1 cellular context compared by ENCODE assay signal in the genomic region with DNA sequence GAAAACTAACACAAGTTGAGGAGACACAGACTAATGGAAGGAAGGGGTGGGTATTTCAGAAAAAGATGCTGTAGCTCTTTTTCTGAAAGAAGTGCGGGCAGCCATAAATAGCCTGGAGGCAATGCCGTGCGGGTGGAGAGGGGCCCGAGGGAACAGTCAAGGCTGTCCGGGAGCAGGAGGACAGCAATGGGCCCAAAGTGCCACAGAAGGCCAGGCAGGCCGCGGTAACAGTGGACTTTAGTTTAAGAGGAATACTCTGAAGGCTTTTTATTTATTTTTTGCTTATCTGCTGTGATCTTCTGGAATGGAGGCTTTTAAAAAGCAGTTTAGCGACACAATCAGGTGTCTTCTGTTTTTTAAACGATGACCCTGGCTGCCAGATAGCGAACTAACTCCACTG.
A peak's percentile ranks its signal among the peaks of the same experiment; 100 is the strongest.
TF ChIP-seq lines count a peak whose summit lies in the region.

No MANE protein-coding gene starts in this region.

TF ChIP-seq in HepG2, 621 proteins besides CTCF, POLR2A, EP300 and RAD21 (continued from another document and continues in another):
- no peak for TF ChIP-seq TAF15 (IDR thresholded peaks at IDR 0.05; ENCODE audit: low read depth, low read length, poor library complexity, severe bottlenecking)
- TF ChIP-seq ELF1 (CRISPR knock-in tag; IDR thresholded peaks at IDR 0.05) = no peak
- no peak for TF ChIP-seq ZNF652 (CRISPR knock-in tag; IDR thresholded peaks at IDR 0.05; ENCODE audit: borderline replicate concordance, low read depth)
- TF ChIP-seq, protein P1, sequence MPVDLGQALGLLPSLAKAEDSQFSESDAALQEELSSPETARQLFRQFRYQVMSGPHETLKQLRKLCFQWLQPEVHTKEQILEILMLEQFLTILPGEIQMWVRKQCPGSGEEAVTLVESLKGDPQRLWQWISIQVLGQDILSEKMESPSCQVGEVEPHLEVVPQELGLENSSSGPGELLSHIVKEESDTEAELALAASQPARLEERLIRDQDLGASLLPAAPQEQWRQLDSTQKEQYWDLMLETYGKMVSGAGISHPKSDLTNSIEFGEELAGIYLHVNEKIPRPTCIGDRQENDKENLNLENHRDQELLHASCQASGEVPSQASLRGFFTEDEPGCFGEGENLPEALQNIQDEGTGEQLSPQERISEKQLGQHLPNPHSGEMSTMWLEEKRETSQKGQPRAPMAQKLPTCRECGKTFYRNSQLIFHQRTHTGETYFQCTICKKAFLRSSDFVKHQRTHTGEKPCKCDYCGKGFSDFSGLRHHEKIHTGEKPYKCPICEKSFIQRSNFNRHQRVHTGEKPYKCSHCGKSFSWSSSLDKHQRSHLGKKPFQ (CRISPR knock-in tag; IDR thresholded peaks at IDR 0.05; ENCODE audit: insufficient replicate concordance) = no peak
- no peak for TF ChIP-seq CBFB (CRISPR knock-in tag; IDR thresholded peaks at IDR 0.05)
- no peak for TF ChIP-seq RFX3 (CRISPR knock-in tag; IDR thresholded peaks at IDR 0.05)
- TF ChIP-seq HNRNPUL1 (IDR thresholded peaks at IDR 0.05; ENCODE audit: low read depth, low read length) = no peak
- no peak for TF ChIP-seq ZFP1 (CRISPR knock-in tag; IDR thresholded peaks at IDR 0.05)
- peak; percentile 22; the same call in 1 of the 2 replicates for TF ChIP-seq ZNF274 (CRISPR knock-in tag; IDR thresholded peaks at IDR 0.05)
- no peak for TF ChIP-seq SUZ12 (IDR thresholded peaks at IDR 0.05; ENCODE audit: low read depth, low read length)
- no peak for TF ChIP-seq JARID2 (CRISPR knock-in tag; IDR thresholded peaks at IDR 0.05; ENCODE audit: insufficient replicate concordance)
- TF ChIP-seq, protein P2, sequence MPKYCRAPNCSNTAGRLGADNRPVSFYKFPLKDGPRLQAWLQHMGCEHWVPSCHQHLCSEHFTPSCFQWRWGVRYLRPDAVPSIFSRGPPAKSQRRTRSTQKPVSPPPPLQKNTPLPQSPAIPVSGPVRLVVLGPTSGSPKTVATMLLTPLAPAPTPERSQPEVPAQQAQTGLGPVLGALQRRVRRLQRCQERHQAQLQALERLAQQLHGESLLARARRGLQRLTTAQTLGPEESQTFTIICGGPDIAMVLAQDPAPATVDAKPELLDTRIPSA (CRISPR knock-in tag; IDR thresholded peaks at IDR 0.05; ENCODE audit: borderline replicate concordance) = no peak
- TF ChIP-seq RXRA (CRISPR knock-in tag; IDR thresholded peaks at IDR 0.05) = no peak
- no peak for TF ChIP-seq SP5 (CRISPR knock-in tag; IDR thresholded peaks at IDR 0.05; ENCODE audit: borderline replicate concordance, low read depth)
- TF ChIP-seq SIX1 (CRISPR knock-in tag; IDR thresholded peaks at IDR 0.05; ENCODE audit: borderline replicate concordance) = no peak
- TF ChIP-seq, protein P3, sequence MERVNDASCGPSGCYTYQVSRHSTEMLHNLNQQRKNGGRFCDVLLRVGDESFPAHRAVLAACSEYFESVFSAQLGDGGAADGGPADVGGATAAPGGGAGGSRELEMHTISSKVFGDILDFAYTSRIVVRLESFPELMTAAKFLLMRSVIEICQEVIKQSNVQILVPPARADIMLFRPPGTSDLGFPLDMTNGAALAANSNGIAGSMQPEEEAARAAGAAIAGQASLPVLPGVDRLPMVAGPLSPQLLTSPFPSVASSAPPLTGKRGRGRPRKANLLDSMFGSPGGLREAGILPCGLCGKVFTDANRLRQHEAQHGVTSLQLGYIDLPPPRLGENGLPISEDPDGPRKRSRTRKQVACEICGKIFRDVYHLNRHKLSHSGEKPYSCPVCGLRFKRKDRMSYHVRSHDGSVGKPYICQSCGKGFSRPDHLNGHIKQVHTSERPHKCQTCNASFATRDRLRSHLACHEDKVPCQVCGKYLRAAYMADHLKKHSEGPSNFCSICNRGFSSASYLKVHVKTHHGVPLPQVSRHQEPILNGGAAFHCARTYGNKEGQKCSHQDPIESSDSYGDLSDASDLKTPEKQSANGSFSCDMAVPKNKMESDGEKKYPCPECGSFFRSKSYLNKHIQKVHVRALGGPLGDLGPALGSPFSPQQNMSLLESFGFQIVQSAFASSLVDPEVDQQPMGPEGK (CRISPR knock-in tag; IDR thresholded peaks at IDR 0.05) = no peak
- TF ChIP-seq, protein P4, sequence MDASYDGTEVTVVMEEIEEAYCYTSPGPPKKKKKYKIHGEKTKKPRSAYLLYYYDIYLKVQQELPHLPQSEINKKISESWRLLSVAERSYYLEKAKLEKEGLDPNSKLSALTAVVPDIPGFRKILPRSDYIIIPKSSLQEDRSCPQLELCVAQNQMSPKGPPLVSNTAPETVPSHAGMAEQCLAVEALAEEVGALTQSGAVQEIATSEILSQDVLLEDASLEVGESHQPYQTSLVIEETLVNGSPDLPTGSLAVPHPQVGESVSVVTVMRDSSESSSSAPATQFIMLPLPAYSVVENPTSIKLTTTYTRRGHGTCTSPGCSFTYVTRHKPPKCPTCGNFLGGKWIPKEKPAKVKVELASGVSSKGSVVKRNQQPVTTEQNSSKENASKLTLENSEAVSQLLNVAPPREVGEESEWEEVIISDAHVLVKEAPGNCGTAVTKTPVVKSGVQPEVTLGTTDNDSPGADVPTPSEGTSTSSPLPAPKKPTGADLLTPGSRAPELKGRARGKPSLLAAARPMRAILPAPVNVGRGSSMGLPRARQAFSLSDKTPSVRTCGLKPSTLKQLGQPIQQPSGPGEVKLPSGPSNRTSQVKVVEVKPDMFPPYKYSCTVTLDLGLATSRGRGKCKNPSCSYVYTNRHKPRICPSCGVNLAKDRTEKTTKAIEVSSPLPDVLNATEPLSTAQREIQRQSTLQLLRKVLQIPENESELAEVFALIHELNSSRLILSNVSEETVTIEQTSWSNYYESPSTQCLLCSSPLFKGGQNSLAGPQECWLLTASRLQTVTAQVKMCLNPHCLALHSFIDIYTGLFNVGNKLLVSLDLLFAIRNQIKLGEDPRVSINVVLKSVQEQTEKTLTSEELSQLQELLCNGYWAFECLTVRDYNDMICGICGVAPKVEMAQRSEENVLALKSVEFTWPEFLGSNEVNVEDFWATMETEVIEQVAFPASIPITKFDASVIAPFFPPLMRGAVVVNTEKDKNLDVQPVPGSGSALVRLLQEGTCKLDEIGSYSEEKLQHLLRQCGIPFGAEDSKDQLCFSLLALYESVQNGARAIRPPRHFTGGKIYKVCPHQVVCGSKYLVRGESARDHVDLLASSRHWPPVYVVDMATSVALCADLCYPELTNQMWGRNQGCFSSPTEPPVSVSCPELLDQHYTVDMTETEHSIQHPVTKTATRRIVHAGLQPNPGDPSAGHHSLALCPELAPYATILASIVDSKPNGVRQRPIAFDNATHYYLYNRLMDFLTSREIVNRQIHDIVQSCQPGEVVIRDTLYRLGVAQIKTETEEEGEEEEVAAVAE (CRISPR knock-in tag; IDR thresholded peaks at IDR 0.05; ENCODE audit: borderline replicate concordance) = no peak
- peak; percentile 94 for TF ChIP-seq ZNF629 (CRISPR knock-in tag; conservative IDR thresholded peaks at IDR 0.05)
- no peak for TF ChIP-seq TP53 (CRISPR knock-in tag; conservative IDR thresholded peaks at IDR 0.05)
- no peak for TF ChIP-seq ZNF160 (CRISPR knock-in tag; IDR thresholded peaks at IDR 0.05)
- TF ChIP-seq SPEN (CRISPR knock-in tag; IDR thresholded peaks at IDR 0.05; ENCODE audit: low read depth) = no peak
- TF ChIP-seq KAT7 (CRISPR knock-in tag; IDR thresholded peaks at IDR 0.05; ENCODE audit: borderline replicate concordance) = 0 out of 2 replicates have a peak, but pooled peaks have one; percentile 51
- TF ChIP-seq MLLT10 (CRISPR knock-in tag; IDR thresholded peaks at IDR 0.05) = no peak
- TF ChIP-seq ZNF33A (CRISPR knock-in tag; IDR thresholded peaks at IDR 0.05; ENCODE audit: borderline replicate concordance) = no peak
- no peak for TF ChIP-seq ZBTB20 (CRISPR knock-in tag; IDR thresholded peaks at IDR 0.05; ENCODE audit: borderline replicate concordance, low read depth)
- TF ChIP-seq, protein P5, sequence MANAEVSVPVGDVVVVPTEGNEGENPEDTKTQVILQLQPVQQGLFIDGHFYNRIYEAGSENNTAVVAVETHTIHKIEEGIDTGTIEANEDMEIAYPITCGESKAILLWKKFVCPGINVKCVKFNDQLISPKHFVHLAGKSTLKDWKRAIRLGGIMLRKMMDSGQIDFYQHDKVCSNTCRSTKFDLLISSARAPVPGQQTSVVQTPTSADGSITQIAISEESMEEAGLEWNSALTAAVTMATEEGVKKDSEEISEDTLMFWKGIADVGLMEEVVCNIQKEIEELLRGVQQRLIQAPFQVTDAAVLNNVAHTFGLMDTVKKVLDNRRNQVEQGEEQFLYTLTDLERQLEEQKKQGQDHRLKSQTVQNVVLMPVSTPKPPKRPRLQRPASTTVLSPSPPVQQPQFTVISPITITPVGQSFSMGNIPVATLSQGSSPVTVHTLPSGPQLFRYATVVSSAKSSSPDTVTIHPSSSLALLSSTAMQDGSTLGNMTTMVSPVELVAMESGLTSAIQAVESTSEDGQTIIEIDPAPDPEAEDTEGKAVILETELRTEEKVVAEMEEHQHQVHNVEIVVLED (CRISPR knock-in tag; IDR thresholded peaks at IDR 0.05; ENCODE audit: borderline replicate concordance) = peak; percentile 19; the same call in 1 of the 2 replicates
- no peak for TF ChIP-seq TSC22D2 (CRISPR knock-in tag; IDR thresholded peaks at IDR 0.05; ENCODE audit: borderline replicate concordance)
- no peak for TF ChIP-seq DR1 (CRISPR knock-in tag; IDR thresholded peaks at IDR 0.05)
- TF ChIP-seq GABPA (IDR thresholded peaks at IDR 0.05; ENCODE audit: low read depth, low read length) = no peak
- TF ChIP-seq GABPA (CRISPR knock-in tag; IDR thresholded peaks at IDR 0.05; ENCODE audit: low read depth) = no peak
- TF ChIP-seq, protein P6, sequence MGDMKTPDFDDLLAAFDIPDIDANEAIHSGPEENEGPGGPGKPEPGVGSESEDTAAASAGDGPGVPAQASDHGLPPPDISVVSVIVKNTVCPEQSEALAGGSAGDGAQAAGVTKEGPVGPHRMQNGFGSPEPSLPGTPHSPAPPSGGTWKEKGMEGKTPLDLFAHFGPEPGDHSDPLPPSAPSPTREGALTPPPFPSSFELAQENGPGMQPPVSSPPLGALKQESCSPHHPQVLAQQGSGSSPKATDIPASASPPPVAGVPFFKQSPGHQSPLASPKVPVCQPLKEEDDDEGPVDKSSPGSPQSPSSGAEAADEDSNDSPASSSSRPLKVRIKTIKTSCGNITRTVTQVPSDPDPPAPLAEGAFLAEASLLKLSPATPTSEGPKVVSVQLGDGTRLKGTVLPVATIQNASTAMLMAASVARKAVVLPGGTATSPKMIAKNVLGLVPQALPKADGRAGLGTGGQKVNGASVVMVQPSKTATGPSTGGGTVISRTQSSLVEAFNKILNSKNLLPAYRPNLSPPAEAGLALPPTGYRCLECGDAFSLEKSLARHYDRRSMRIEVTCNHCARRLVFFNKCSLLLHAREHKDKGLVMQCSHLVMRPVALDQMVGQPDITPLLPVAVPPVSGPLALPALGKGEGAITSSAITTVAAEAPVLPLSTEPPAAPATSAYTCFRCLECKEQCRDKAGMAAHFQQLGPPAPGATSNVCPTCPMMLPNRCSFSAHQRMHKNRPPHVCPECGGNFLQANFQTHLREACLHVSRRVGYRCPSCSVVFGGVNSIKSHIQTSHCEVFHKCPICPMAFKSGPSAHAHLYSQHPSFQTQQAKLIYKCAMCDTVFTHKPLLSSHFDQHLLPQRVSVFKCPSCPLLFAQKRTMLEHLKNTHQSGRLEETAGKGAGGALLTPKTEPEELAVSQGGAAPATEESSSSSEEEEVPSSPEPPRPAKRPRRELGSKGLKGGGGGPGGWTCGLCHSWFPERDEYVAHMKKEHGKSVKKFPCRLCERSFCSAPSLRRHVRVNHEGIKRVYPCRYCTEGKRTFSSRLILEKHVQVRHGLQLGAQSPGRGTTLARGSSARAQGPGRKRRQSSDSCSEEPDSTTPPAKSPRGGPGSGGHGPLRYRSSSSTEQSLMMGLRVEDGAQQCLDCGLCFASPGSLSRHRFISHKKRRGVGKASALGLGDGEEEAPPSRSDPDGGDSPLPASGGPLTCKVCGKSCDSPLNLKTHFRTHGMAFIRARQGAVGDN (CRISPR knock-in tag; IDR thresholded peaks at IDR 0.05) = peak; percentile 61
- TF ChIP-seq, protein P7, sequence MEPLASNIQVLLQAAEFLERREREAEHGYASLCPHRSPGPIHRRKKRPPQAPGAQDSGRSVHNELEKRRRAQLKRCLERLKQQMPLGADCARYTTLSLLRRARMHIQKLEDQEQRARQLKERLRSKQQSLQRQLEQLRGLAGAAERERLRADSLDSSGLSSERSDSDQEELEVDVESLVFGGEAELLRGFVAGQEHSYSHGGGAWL (CRISPR knock-in tag; IDR thresholded peaks at IDR 0.05) = no peak
- no peak for TF ChIP-seq MAFF (IDR thresholded peaks at IDR 0.05; ENCODE audit: low read depth, low read length)
- TF ChIP-seq, protein P8, sequence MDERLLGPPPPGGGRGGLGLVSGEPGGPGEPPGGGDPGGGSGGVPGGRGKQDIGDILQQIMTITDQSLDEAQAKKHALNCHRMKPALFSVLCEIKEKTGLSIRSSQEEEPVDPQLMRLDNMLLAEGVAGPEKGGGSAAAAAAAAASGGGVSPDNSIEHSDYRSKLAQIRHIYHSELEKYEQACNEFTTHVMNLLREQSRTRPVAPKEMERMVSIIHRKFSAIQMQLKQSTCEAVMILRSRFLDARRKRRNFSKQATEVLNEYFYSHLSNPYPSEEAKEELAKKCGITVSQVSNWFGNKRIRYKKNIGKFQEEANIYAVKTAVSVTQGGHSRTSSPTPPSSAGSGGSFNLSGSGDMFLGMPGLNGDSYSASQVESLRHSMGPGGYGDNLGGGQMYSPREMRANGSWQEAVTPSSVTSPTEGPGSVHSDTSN (CRISPR knock-in tag; IDR thresholded peaks at IDR 0.05) = no peak
- TF ChIP-seq, protein P9, sequence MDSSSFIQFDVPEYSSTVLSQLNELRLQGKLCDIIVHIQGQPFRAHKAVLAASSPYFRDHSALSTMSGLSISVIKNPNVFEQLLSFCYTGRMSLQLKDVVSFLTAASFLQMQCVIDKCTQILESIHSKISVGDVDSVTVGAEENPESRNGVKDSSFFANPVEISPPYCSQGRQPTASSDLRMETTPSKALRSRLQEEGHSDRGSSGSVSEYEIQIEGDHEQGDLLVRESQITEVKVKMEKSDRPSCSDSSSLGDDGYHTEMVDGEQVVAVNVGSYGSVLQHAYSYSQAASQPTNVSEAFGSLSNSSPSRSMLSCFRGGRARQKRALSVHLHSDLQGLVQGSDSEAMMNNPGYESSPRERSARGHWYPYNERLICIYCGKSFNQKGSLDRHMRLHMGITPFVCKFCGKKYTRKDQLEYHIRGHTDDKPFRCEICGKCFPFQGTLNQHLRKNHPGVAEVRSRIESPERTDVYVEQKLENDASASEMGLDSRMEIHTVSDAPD (CRISPR knock-in tag; IDR thresholded peaks at IDR 0.05) = no peak
- TF ChIP-seq MZF1 (CRISPR knock-in tag; IDR thresholded peaks at IDR 0.05; ENCODE audit: borderline replicate concordance) = no peak
- peak; percentile 38; the same call in 1 of the 2 replicates for TF ChIP-seq KMT2A (CRISPR knock-in tag; IDR thresholded peaks at IDR 0.05)
- TF ChIP-seq, protein P10, sequence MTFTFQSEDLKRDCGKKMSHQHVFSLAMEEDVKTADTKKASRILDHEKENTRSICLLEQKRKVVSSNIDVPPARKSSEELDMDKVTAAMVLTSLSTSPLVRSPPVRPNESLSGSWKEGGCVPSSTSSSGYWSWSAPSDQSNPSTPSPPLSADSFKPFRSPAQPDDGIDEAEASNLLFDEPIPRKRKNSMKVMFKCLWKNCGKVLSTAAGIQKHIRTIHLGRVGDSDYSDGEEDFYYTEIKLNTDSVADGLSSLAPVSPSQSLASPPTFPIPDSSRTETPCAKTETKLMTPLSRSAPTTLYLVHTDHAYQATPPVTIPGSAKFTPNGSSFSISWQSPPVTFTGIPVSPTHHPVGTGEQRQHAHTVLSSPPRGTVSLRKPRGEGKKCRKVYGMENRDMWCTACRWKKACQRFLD (CRISPR knock-in tag; IDR thresholded peaks at IDR 0.05; ENCODE audit: borderline replicate concordance) = no peak
- no peak for TF ChIP-seq SMAD3 (CRISPR knock-in tag; IDR thresholded peaks at IDR 0.05)
- TF ChIP-seq MYC (CRISPR knock-in tag; IDR thresholded peaks at IDR 0.05; ENCODE audit: borderline replicate concordance) = no peak
